ENCODE assay signal across 8 cellular contexts in the genomic region with DNA sequence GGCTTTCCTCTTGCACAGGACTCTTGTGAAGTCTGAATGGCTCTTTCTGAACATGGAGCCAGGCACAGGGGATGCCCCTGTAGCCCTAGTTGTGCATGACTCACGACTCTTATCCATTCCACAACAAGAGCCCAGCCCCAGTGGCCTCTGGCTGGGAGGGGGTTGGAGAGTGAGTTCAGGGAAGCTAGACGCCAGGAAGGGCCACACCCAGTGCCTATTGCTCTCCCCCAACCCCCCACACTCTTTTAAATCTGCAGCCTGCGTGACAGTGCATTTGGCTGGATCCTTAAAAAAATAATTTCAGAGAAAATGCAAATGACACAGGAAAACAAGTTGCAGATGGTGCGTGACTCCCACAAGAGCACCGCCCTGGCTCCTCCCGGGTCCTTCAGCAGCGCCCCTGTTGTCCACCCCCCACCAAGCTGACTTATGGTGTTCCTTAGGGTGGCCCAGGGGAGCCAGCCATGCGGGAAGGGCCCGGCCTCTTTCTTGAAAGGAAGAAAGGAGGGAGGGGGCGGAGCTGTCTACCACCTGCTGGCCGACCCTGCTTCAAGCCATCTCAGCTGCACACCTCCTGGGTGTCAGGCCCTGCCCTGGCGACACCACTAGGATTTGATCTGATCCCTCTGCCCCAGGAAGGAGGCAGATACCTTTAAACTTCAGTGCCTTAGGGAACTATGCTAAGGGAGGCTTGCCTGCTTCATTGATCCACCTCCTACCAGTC.
DNase-seq lines count a peak whose midpoint lies in the region; TF ChIP-seq lines count a peak whose summit lies in the region.

No MANE protein-coding gene starts in this region.

- no peak for TF ChIP-seq POLR2A in suprapubic skin (IDR thresholded peaks at IDR 0.05)

- no peaks in the 10 kb centered on the region for H3K27me3 ChIP-seq in suprapubic skin

- in situ Hi-C loops in GM13977 (cut with MboI; ENCODE audit: low pct_unique_long_range_greater_than_20kb, low sequenced_read_pairs, unreplicated experiment) = no loop called here

- no peak for TF ChIP-seq CTCF in HFF-Myc (IDR thresholded peaks at IDR 0.05; ENCODE audit: low read depth, low read length, missing control alignments)
- no peak for TF ChIP-seq CTCF in suprapubic skin (IDR thresholded peaks at IDR 0.05)
- TF ChIP-seq CTCF in GM13977 (IDR thresholded peaks at IDR 0.05; ENCODE audit: extremely low read depth, insufficient read depth, missing control alignments) = no peak

- peaks cover 22% of the 10 kb centered on the region for H3K4me1 ChIP-seq in suprapubic skin

- H3K4me3 ChIP-seq in HFF-Myc (replicated peaks; ENCODE audit: low read depth, low read length) = no peak overlapping the region
- H3K4me3 ChIP-seq in suprapubic skin = no peak overlapping the region

- DNase-seq in HFF-Myc (ENCODE audit: extremely low read depth, low read depth) (peak; percentile 67), amniotic stem cell (lab: John Stamatoyannopoulos, UW) (peak; percentile 94), iPS-NIHi7 (ENCODE audit: extremely low spot score) (peak; percentile 57), suprapubic skin (ENCODE audit: low spot score in 2 of 2) (peak; percentile 78 to 84), GM13977 (ENCODE audit: low spot score) (no peak), retina (no peak), MV-4-11 (lab: John Stamatoyannopoulos, UW) (no peak), GDM1 (lab: John Stamatoyannopoulos, UW) (no peak)

- 17% methylated on average over 12 of the region's 12 CpGs for WGBS in suprapubic skin

- H3K36me3 ChIP-seq in suprapubic skin = no peaks in the 10 kb centered on the region

- TF ChIP-seq EP300 in suprapubic skin (IDR thresholded peaks at IDR 0.05) = no peak

- no peaks in the 10 kb centered on the region for H3K9me3 ChIP-seq in suprapubic skin

- H3K27ac ChIP-seq in suprapubic skin = peak overlapping the region; percentile 82

Comparison
In these comparisons a context has a peak if more than half of its experiments do, and no peak if none do; other contexts are left out.
1. DNase-seq: peak in HFF-Myc (single experiment), amniotic stem cell (single experiment), iPS-NIHi7 (single experiment) and suprapubic skin (2 of 2); none in GM13977 (single experiment), retina (single experiment), MV-4-11 (single experiment) and GDM1 (single experiment).